In the genomic region with DNA sequence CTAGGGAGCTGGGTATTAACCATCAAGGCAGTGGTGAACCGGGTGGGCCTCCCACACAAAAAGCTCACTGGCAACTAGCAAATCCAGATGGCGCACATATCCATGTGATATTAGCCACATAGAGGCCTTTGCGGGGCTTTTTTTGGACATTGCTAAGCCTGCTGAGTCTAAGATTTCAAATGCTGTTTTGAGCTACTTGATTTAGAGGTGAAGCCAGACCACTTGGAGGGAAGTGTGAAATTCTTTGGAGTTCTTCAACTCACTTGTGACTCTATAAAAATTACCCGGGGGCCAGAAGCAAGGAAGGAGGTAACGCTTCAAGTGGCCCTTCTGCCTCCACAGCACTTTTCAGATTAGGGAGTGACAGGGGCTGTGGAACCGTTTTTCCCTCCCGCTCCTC, we compare ENCODE assay signal across 19 cellular contexts.
A peak's percentile ranks its signal among the peaks of the same experiment; 100 is the strongest.
DNase-seq lines count a peak whose midpoint lies in the region; ATAC-seq, FAIRE-seq and TF ChIP-seq lines count a peak whose summit lies in the region.
"Had no signal": no experiment of that assay in that cellular context is flagged by ENCODE, and none has a peak within 500 bp of the region (broad histone marks: within the 10 kb centered on the region; RNA-seq: fewer than 3 reads in every experiment).

No MANE protein-coding gene starts in this region.

- H3K27me3 ChIP-seq in psoas muscle (ENCODE audit: insufficient read depth in 3 of 3, low read length in 2 of 3), result no peaks in the 10 kb centered on the region
- H3K27me3 ChIP-seq: Peyer's patch had no signal

- DNase-seq in NCI-H82 (lab: John Stamatoyannopoulos, UW) (peak; percentile 16), NCI-H82 treated with DMSO at 0.1 percent for 48 hours (lab: John Stamatoyannopoulos, UW; ENCODE audit: unreplicated experiment) (no peak), left kidney (ENCODE audit: low read depth, low spot score) (peak; percentile 35), psoas muscle (no peak), GM19239 (ENCODE audit: insufficient read length, low spot score) (no peak)
- no peak for DNase-seq in activated CD8-positive, alpha-beta memory T cell treated with anti-CD3 and anti-CD28 coated beads, Interleukin-2, amount 10 ng/mL, durations not matched to agents 7 days and 5 days
- DNase-seq in activated CD4-positive, alpha-beta memory T cell treated with anti-CD3 and anti-CD28 coated beads, Interleukin-2, amount 10 ng/mL, durations not matched to agents 7 days and 5 days, result no peak
- DNase-seq: 8988T; AML-193; Calu3; CD8-positive, alpha-beta memory T cell; Karpas-422; MV-4-11; NCI-H2029 treated with DMSO at 0.1 percent for 48 hours; NCI-H2171 treated with DMSO at 0.1 percent for 48 hours; Peyer's patch had no signal

- POLR2A ChIA-PET in activated CD4-positive, alpha-beta memory T cell treated with anti-CD3 and anti-CD28 coated beads, Interleukin-2, amount 10 ng/mL, durations not matched to agents 7 days and 5 days (lab: Charles Lee), result no interaction called here

- H3K4me3 ChIP-seq in psoas muscle, result no peak overlapping the region
- H3K4me3 ChIP-seq: GM12878, Peyer's patch had no signal

- CTCF ChIA-PET in activated CD8-positive, alpha-beta memory T cell treated with anti-CD3 and anti-CD28 coated beads, Interleukin-2, amount 10 ng/mL, durations not matched to agents 7 days and 5 days (lab: Charles Lee), result no interaction called here
- CTCF ChIA-PET in activated CD4-positive, alpha-beta memory T cell treated with anti-CD3 and anti-CD28 coated beads, Interleukin-2, amount 10 ng/mL, durations not matched to agents 7 days and 5 days (lab: Charles Lee), result no interaction called here

- WGBS in psoas muscle, 3 donors, result 28 to 53% (median 32%) methylated on average over 7 of the region's 7 CpGs

- H3K27ac ChIP-seq in psoas muscle, result no peak overlapping the region
- H3K27ac ChIP-seq: C4-2B, Peyer's patch had no signal

- FAIRE-seq in GM19239 (lab: Jason Lieb, UNC), result no peak
- FAIRE-seq: GM12878, H54 had no signal

- no peak overlapping the region for H3K4me3 Mint-ChIP-seq in activated CD8-positive, alpha-beta memory T cell treated with anti-CD3 and anti-CD28 coated beads, Interleukin-2, amount 10 ng/mL, durations not matched to agents 7 days and 5 days
- H3K4me3 Mint-ChIP-seq in activated CD4-positive, alpha-beta memory T cell treated with anti-CD3 and anti-CD28 coated beads, Interleukin-2, amount 10 ng/mL, durations not matched to agents 7 days and 5 days, result no peak overlapping the region
- H3K4me3 Mint-ChIP-seq: CD8-positive, alpha-beta memory T cell had no signal

- H3K4me1 ChIP-seq in psoas muscle, result peaks cover 13% of the 10 kb centered on the region
- H3K4me1 ChIP-seq: Peyer's patch had no signal

- no peaks in the 10 kb centered on the region for H3K9me3 ChIP-seq in psoas muscle
- H3K9me3 ChIP-seq: Peyer's patch had no signal

- no peak overlapping the region for H3K27ac Mint-ChIP-seq in activated CD8-positive, alpha-beta memory T cell treated with anti-CD3 and anti-CD28 coated beads, Interleukin-2, amount 10 ng/mL, durations not matched to agents 7 days and 5 days
- no peak overlapping the region for H3K27ac Mint-ChIP-seq in activated CD4-positive, alpha-beta memory T cell treated with anti-CD3 and anti-CD28 coated beads, Interleukin-2, amount 10 ng/mL, durations not matched to agents 7 days and 5 days
- H3K27ac Mint-ChIP-seq: CD8-positive, alpha-beta memory T cell had no signal

- no peaks in the 10 kb centered on the region for H3K36me3 Mint-ChIP-seq in activated CD8-positive, alpha-beta memory T cell treated with anti-CD3 and anti-CD28 coated beads, Interleukin-2, amount 10 ng/mL, durations not matched to agents 7 days and 5 days
- no peaks in the 10 kb centered on the region for H3K36me3 Mint-ChIP-seq in activated CD4-positive, alpha-beta memory T cell treated with anti-CD3 and anti-CD28 coated beads, Interleukin-2, amount 10 ng/mL, durations not matched to agents 7 days and 5 days (ENCODE audit: low read depth)

- no peaks in the 10 kb centered on the region for H3K9me3 Mint-ChIP-seq in activated CD8-positive, alpha-beta memory T cell treated with anti-CD3 and anti-CD28 coated beads, Interleukin-2, amount 10 ng/mL, durations not matched to agents 7 days and 5 days (ENCODE audit: low read depth)
- H3K9me3 Mint-ChIP-seq in activated CD4-positive, alpha-beta memory T cell treated with anti-CD3 and anti-CD28 coated beads, Interleukin-2, amount 10 ng/mL, durations not matched to agents 7 days and 5 days, result no peaks in the 10 kb centered on the region

- H3K27me3 Mint-ChIP-seq in activated CD8-positive, alpha-beta memory T cell treated with anti-CD3 and anti-CD28 coated beads, Interleukin-2, amount 10 ng/mL, durations not matched to agents 7 days and 5 days, result no peaks in the 10 kb centered on the region
- no peaks in the 10 kb centered on the region for H3K27me3 Mint-ChIP-seq in activated CD4-positive, alpha-beta memory T cell treated with anti-CD3 and anti-CD28 coated beads, Interleukin-2, amount 10 ng/mL, durations not matched to agents 7 days and 5 days

- intact Hi-C loops in psoas muscle (cut with DNase I), result no loop called here

- H3K4me1 Mint-ChIP-seq in activated CD8-positive, alpha-beta memory T cell treated with anti-CD3 and anti-CD28 coated beads, Interleukin-2, amount 10 ng/mL, durations not matched to agents 7 days and 5 days, result no peaks in the 10 kb centered on the region
- H3K4me1 Mint-ChIP-seq in activated CD4-positive, alpha-beta memory T cell treated with anti-CD3 and anti-CD28 coated beads, Interleukin-2, amount 10 ng/mL, durations not matched to agents 7 days and 5 days, result no peaks in the 10 kb centered on the region
- H3K4me1 Mint-ChIP-seq: CD8-positive, alpha-beta memory T cell had no signal

- ATAC-seq in psoas muscle, result peak in 3 of 4 donors; percentile 76 to 78 (median 76)
- ATAC-seq in activated CD8-positive, alpha-beta memory T cell treated with anti-CD3 and anti-CD28 coated beads, Interleukin-2, amount 10 ng/mL, durations not matched to agents 7 days and 5 days, result no peak
- ATAC-seq: GM12878 had no signal

- TF ChIP-seq CTCF in psoas muscle (IDR thresholded peaks at IDR 0.05), result no peak

- no peaks in the 10 kb centered on the region for H3K36me3 ChIP-seq in psoas muscle (ENCODE audit: insufficient read depth in 1 of 2, low read depth in 1 of 2)
- H3K36me3 ChIP-seq: Peyer's patch had no signal

Comparison
In these comparisons a context has a peak if more than half of its experiments do, and no peak if none do; other contexts are left out.
1. DNase-seq: peak in NCI-H82 (single experiment) and left kidney (single experiment); none in NCI-H82 treated with DMSO at 0.1 percent for 48 hours (single experiment), psoas muscle (0 of 2), activated CD8-positive, alpha-beta memory T cell treated with anti-CD3 and anti-CD28 coated beads, Interleukin-2, amount 10 ng/mL, durations not matched to agents 7 days and 5 days (single experiment), GM19239 (single experiment) and activated CD4-positive, alpha-beta memory T cell treated with anti-CD3 and anti-CD28 coated beads, Interleukin-2, amount 10 ng/mL, durations not matched to agents 7 days and 5 days (single experiment).